In genomic region chr1:84615785-84616184, GRCh38 we compare ENCODE assay signal across 5 cellular contexts.
"Had no signal": no experiment of that assay in that cellular context is flagged by ENCODE, and none has a peak within 500 bp of the region (broad histone marks: within the 10 kb centered on the region; RNA-seq: fewer than 3 reads in every experiment).

No MANE protein-coding gene starts in this region.

- ATAC-seq: GM23338, K562 had no signal

- DNase-seq: H9, HCEC 1CT, IMR-90 had no signal

- H3K27ac Mint-ChIP-seq: GM23338, H9 had no signal

- H3K4me3 Mint-ChIP-seq: GM23338, H9 had no signal
